Comparison of ENCODE assay signal across 1 cellular context in genomic region chr15:40489274-40490175, GRCh38.
A peak's percentile ranks its signal among the peaks of the same experiment; 100 is the strongest.
TF ChIP-seq lines count a peak whose summit lies in the region.

No MANE protein-coding gene starts in this region.

TF ChIP-seq in K562, 482 proteins besides CTCF, POLR2A, EP300 and RAD21:
- TF ChIP-seq ZNF263 (CRISPR knock-in tag; IDR thresholded peaks at IDR 0.05; ENCODE audit: borderline replicate concordance): no peak
- TF ChIP-seq NR2F6 (CRISPR knock-in tag; IDR thresholded peaks at IDR 0.05): no peak
- peak in 1 of 3 experiments; percentile 68 for TF ChIP-seq YY1 (IDR thresholded peaks at IDR 0.05; ENCODE audit: borderline replicate concordance in 1 of 3, control insufficient read depth in 1 of 3, extremely low read depth in 1 of 3, insufficient read depth in 3 of 3, insufficient read length in 1 of 3, insufficient replicate concordance in 2 of 3, low read depth in 1 of 3, low read length in 2 of 3)
- peak; percentile 39; the same call in 1 of the 2 replicates for TF ChIP-seq ZBTB33 (CRISPR knock-in tag; IDR thresholded peaks at IDR 0.05)
TF ChIP-seq in K562: peak in this region for 2.
